ENCODE assay signal across 13 cellular contexts in genomic region chr1:236687273-236687672, GRCh38. TPM values are rescaled to one million over a fixed set of nuclear protein-coding genes. Genes with fewer than 3 reads are reported as not detected.
A peak's percentile ranks its signal among the peaks of the same experiment; 100 is the strongest.
DNase-seq lines count a peak whose midpoint lies in the region; ATAC-seq and TF ChIP-seq lines count a peak whose summit lies in the region.
"Had no signal": no experiment of that assay in that cellular context is flagged by ENCODE, and none has a peak within 500 bp of the region (broad histone marks: within the 10 kb centered on the region; RNA-seq: fewer than 3 reads in every experiment).

No MANE protein-coding gene starts in this region.

- no peaks in the 10 kb centered on the region for H3K9me3 Mint-ChIP-seq in activated T-helper 1 cell treated with anti-CD3 and anti-CD28 coated beads, Interleukin-12 subunit alpha, Interleukin-12 subunit beta, Interleukin-2, Interleukin-4 antibody, amounts not matched to agents 30 ng/mL and 10 ng/mL and 1 ng/mL, durations not matched to agents 14 hours and 24 hours and 36 hours

- H3K4me1 Mint-ChIP-seq in activated T-helper 1 cell treated with anti-CD3 and anti-CD28 coated beads, Interleukin-12 subunit alpha, Interleukin-12 subunit beta, Interleukin-2, Interleukin-4 antibody, amounts not matched to agents 30 ng/mL and 10 ng/mL and 1 ng/mL, durations not matched to agents 14 hours and 24 hours and 36 hours (ENCODE audit: low read depth): peaks cover 8% of the 10 kb centered on the region

- no peaks in the 10 kb centered on the region for H3K9me3 ChIP-seq in gastrocnemius medialis

- H3K27me3 Mint-ChIP-seq in activated T-helper 1 cell treated with anti-CD3 and anti-CD28 coated beads, Interleukin-12 subunit alpha, Interleukin-12 subunit beta, Interleukin-2, Interleukin-4 antibody, amounts not matched to agents 30 ng/mL and 10 ng/mL and 1 ng/mL, durations not matched to agents 14 hours and 24 hours and 36 hours (ENCODE audit: insufficient read depth): peaks cover 47% of the 10 kb centered on the region

- no peak overlapping the region for H3K27ac Mint-ChIP-seq in activated T-helper 1 cell treated with anti-CD3 and anti-CD28 coated beads, Interleukin-12 subunit alpha, Interleukin-12 subunit beta, Interleukin-2, Interleukin-4 antibody, amounts not matched to agents 30 ng/mL and 10 ng/mL and 1 ng/mL, durations not matched to agents 14 hours and 24 hours and 36 hours

- no peak for TF ChIP-seq CTCF in gastrocnemius medialis (IDR thresholded peaks at IDR 0.05 in 4 of 5, conservative IDR thresholded peaks at IDR 0.05 in 1 of 5)

- peaks cover 29 to 39% of the 10 kb centered on the region in 2 donors for H3K4me1 ChIP-seq in gastrocnemius medialis
- H3K4me1 ChIP-seq: parathyroid adenoma had no signal

- peak overlapping the region; percentile 64 for H3K4me3 Mint-ChIP-seq in activated T-helper 1 cell treated with anti-CD3 and anti-CD28 coated beads, Interleukin-12 subunit alpha, Interleukin-12 subunit beta, Interleukin-2, Interleukin-4 antibody, amounts not matched to agents 30 ng/mL and 10 ng/mL and 1 ng/mL, durations not matched to agents 14 hours and 24 hours and 36 hours

- no peaks in the 10 kb centered on the region for H3K27me3 ChIP-seq in gastrocnemius medialis

- DNase-seq in DMS53 (lab: John Stamatoyannopoulos, UW) (peak; percentile 41), DMS53 treated with DMSO at 0.1 percent for 48 hours (lab: John Stamatoyannopoulos, UW; ENCODE audit: unreplicated experiment) (no peak), left ventricle myocardium superior (no peak), gastrocnemius medialis (peak in 1 of 2 donors; percentile 47), Kasumi-1 (lab: John Stamatoyannopoulos, UW) (no peak), NCI-H1105 treated with DMSO at 0.1 percent for 48 hours (lab: John Stamatoyannopoulos, UW) (no peak)
- DNase-seq in activated T-helper 1 cell treated with anti-CD3 and anti-CD28 coated beads, Interleukin-12 subunit alpha, Interleukin-12 subunit beta, Interleukin-2, Interleukin-4 antibody, amounts not matched to agents 30 ng/mL and 10 ng/mL and 1 ng/mL, durations not matched to agents 14 hours and 24 hours and 36 hours (ENCODE audit: low spot score): no peak
- no peak for DNase-seq in activated CD4-positive, alpha-beta T cell treated with anti-CD3 and anti-CD28 coated beads, Interleukin-2, amount 50 U/mL, for 4 hours
- DNase-seq: 8988T, NCI-H1930, PC-3 had no signal

- intact Hi-C loops in activated T-helper 1 cell treated with anti-CD3 and anti-CD28 coated beads, Interleukin-12 subunit alpha, Interleukin-12 subunit beta, Interleukin-2, Interleukin-4 antibody, amounts not matched to agents 30 ng/mL and 10 ng/mL and 1 ng/mL, durations not matched to agents 14 hours and 24 hours and 36 hours (cut with micrococcal nuclease): loop anchor here (5.0 kb wide), 2 partner anchors 85 to 110 kb away; partner anchors contain the start of genes HEATR1 and MTR
- intact Hi-C loops in left ventricle myocardium superior (cut with micrococcal nuclease): no loop called here
- intact Hi-C loops in gastrocnemius medialis (cut with DNase I; ENCODE audit: low total_unique reads): loop anchor here (2.0 to 5.0 kb wide), 4 partner anchors 14 to 110 kb away; partner anchors contain the start of gene MTR

- in situ Hi-C loops in gastrocnemius medialis (cut with MboI; ENCODE audit: low sequenced_read_pairs in 4 of 4): loop anchor here in 1 of 4 donors (5.0 kb wide), 1 partner anchor 65 kb away; no protein-coding TSS in a partner anchor

- ATAC-seq in left ventricle myocardium superior: peak; percentile 70
- peak; percentile 27 to 35 for ATAC-seq in gastrocnemius medialis
- ATAC-seq: PC-3 had no signal

- peaks cover 1% of the 10 kb centered on the region for H3K36me3 Mint-ChIP-seq in activated T-helper 1 cell treated with anti-CD3 and anti-CD28 coated beads, Interleukin-12 subunit alpha, Interleukin-12 subunit beta, Interleukin-2, Interleukin-4 antibody, amounts not matched to agents 30 ng/mL and 10 ng/mL and 1 ng/mL, durations not matched to agents 14 hours and 24 hours and 36 hours (ENCODE audit: low read depth)

- H3K4me3 ChIP-seq in gastrocnemius medialis: peak overlapping the region; percentile 68 to 84 (median 70)

- H3K27ac ChIP-seq in gastrocnemius medialis: peak overlapping the region; percentile 96 to 97 (median 96)
- H3K27ac ChIP-seq: parathyroid adenoma had no signal

- no peaks in the 10 kb centered on the region for H3K36me3 ChIP-seq in gastrocnemius medialis

- TF ChIP-seq POLR2A in gastrocnemius medialis (IDR thresholded peaks at IDR 0.05): peak in 1 of 2 donors; percentile 48

RNA-seq across cellular contexts. Expression of gene ACTN2, which starts 1.0 kb away (rescaled TPM):
- 0.10 TPM in 1 of 2 replicates, not detected in the other for total RNA-seq in activated T-helper 1 cell treated with anti-CD3 and anti-CD28 coated beads, Interleukin-12 subunit alpha, Interleukin-12 subunit beta, Interleukin-2, Interleukin-4 antibody, amounts not matched to agents 30 ng/mL and 10 ng/mL and 1 ng/mL, durations not matched to agents 14 hours and 24 hours and 36 hours
- total RNA-seq in left ventricle myocardium superior: 2,394 TPM
- total RNA-seq in gastrocnemius medialis: 1,000 to 10,000 TPM in 3 of 4 donors, 100 to 1,000 TPM in 1; 503 to 1,706 (median 1,214) TPM
- total RNA-seq: fibroblast of villous mesenchyme, PC-3 had no signal

Comparison
In these comparisons a context has a peak if more than half of its experiments do, and no peak if none do; other contexts are left out.
1. RNA of gene ACTN2, which starts 1.0 kb away (total RNA-seq): 2,394 TPM in left ventricle myocardium superior (single experiment) and 503 to 1,706 TPM in gastrocnemius medialis; 0.10 TPM in activated T-helper 1 cell treated with anti-CD3 and anti-CD28 coated beads, Interleukin-12 subunit alpha, Interleukin-12 subunit beta, Interleukin-2, Interleukin-4 antibody, amounts not matched to agents 30 ng/mL and 10 ng/mL and 1 ng/mL, durations not matched to agents 14 hours and 24 hours and 36 hours; every median in the first group is over 100 times any median in the second.